ENCODE assay signal across 1 cellular context in the genomic region with DNA sequence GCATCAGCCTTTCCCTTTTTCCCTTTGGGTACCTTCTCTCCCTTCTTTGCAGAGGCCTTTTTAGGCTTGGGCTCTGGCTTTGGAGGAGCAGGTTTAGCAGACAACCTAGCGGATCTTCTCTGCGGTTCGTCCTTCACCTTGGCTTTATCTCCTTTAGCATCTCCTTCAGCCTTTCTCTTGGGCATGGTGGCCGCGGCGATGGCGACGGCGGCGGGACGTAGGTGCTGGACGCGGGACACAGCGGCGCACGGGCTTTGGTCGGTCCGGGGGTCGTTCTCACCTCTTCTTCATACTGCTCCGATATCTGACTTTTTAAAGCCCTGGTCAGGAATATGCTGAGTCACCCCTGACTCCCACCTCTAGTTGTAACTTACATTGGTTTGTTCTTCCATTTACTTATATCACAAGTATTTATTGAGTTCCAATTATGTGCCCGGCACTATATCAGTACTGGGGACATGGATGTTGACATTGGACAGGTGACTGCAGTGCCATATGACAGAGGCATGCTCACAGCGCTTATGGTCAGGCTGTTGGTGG.
A peak's percentile ranks its signal among the peaks of the same experiment; 100 is the strongest.
TF ChIP-seq lines count a peak whose summit lies in the region.

No MANE protein-coding gene starts in this region.

TF ChIP-seq in HepG2, 621 proteins besides CTCF, POLR2A, EP300 and RAD21:
- TF ChIP-seq MAFK (conservative IDR thresholded peaks at IDR 0.05 in 1 of 2, IDR thresholded peaks at IDR 0.05 in 1 of 2; ENCODE audit: low read length in 2 of 2) (peak in 1 of 2 experiments; percentile 41; a peak in 2 of 4 replicates), ZNF747 (CRISPR knock-in tag; IDR thresholded peaks at IDR 0.05; ENCODE audit: borderline replicate concordance) (no peak), ZNF329 (CRISPR knock-in tag; IDR thresholded peaks at IDR 0.05; ENCODE audit: low read depth) (no peak), PBX3 (CRISPR knock-in tag; IDR thresholded peaks at IDR 0.05; ENCODE audit: borderline replicate concordance) (no peak), ESRRA (CRISPR knock-in tag; IDR thresholded peaks at IDR 0.05; ENCODE audit: low read depth) (no peak), NFE2L2 (IDR thresholded peaks at IDR 0.05; ENCODE audit: low read length) (peak; percentile 89)
- TF ChIP-seq, protein P1, sequence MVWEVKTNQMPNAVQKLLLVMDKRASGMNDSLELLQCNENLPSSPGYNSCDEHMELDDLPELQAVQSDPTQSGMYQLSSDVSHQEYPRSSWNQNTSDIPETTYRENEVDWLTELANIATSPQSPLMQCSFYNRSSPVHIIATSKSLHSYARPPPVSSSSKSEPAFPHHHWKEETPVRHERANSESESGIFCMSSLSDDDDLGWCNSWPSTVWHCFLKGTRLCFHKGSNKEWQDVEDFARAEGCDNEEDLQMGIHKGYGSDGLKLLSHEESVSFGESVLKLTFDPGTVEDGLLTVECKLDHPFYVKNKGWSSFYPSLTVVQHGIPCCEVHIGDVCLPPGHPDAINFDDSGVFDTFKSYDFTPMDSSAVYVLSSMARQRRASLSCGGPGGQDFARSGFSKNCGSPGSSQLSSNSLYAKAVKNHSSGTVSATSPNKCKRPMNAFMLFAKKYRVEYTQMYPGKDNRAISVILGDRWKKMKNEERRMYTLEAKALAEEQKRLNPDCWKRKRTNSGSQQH (CRISPR knock-in tag; IDR thresholded peaks at IDR 0.05; ENCODE audit: low read depth): no peak
